ENCODE assay signal across 8 cellular contexts in the genomic region with DNA sequence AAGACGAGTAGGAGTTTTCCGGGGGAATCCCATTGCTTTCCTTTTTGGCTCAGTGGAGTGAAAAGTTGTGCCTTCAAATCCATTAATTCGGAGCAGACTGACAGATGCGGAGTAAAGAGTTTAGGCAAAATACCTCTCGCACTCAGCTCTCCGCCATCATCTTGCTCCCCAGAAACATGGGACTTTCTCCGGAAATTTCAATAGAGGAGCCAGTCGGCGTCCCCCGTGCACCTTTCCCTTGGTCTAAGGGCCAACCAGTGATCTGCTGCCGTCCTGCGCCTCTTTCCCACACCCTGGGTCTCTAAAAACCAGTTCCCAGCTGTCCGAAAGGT. TPM values are rescaled to one million over a fixed set of nuclear protein-coding genes. Genes with fewer than 3 reads are reported as not detected.
DNase-seq lines count a peak whose midpoint lies in the region; ATAC-seq and TF ChIP-seq lines count a peak whose summit lies in the region.

No MANE protein-coding gene starts in this region.

- peak overlapping the region; percentile 90 to 98 (median 96) for H3K27ac Mint-ChIP-seq in CD8-positive, alpha-beta memory T cell
- H3K27ac Mint-ChIP-seq in T-cell = peak overlapping the region; percentile 90 to 95
- peak overlapping the region; percentile 99 for H3K27ac Mint-ChIP-seq in progenitor cell of endocrine pancreas

- no peaks in the 10 kb centered on the region for H3K27me3 Mint-ChIP-seq in CD8-positive, alpha-beta memory T cell
- H3K27me3 Mint-ChIP-seq in T-cell (no peaks in the 10 kb centered on the region), progenitor cell of endocrine pancreas (no peaks in the 10 kb centered on the region)

- POLR2A ChIA-PET in CD8-positive, alpha-beta memory T cell (lab: Charles Lee) = no interaction called here
- POLR2A ChIA-PET in T-cell (lab: Charles Lee) = no interaction called here

- intact Hi-C loops in sciatic nerve (cut with DNase I) = no loop called here

- no peak for DNase-seq in CD8-positive, alpha-beta memory T cell
- DNase-seq in T-cell (peak in 1 of 34 experiments; percentile 12), foreskin keratinocyte (no peak), progenitor cell of endocrine pancreas (ENCODE audit: low spot score, unreplicated experiment) (no peak), sciatic nerve (ENCODE audit: low spot score) (no peak), C1 segment of cervical spinal cord (lab: John Stamatoyannopoulos, UW) (no peak)

- peak overlapping the region; percentile 95 to 100 (median 98) for H3K4me3 Mint-ChIP-seq in CD8-positive, alpha-beta memory T cell
- H3K4me3 Mint-ChIP-seq in T-cell = peak overlapping the region; percentile 97 to 99 (median 98)
- peak overlapping the region; percentile 94 for H3K4me3 Mint-ChIP-seq in progenitor cell of endocrine pancreas (ENCODE audit: low read depth)

- peaks cover 0 to 33% (median 2%) of the 10 kb centered on the region in 3 donors for H3K36me3 Mint-ChIP-seq in CD8-positive, alpha-beta memory T cell
- H3K36me3 Mint-ChIP-seq in T-cell = peaks cover 11% of the 10 kb centered on the region
- H3K36me3 Mint-ChIP-seq in progenitor cell of endocrine pancreas (ENCODE audit: insufficient read depth) = peaks cover 4% of the 10 kb centered on the region

- no peak for TF ChIP-seq CTCF in foreskin keratinocyte (conservative IDR thresholded peaks at IDR 0.05)
- TF ChIP-seq CTCF in progenitor cell of endocrine pancreas (IDR thresholded peaks at IDR 0.05; ENCODE audit: unreplicated experiment) = no peak

- peaks cover 51 to 74% (median 69%) of the 10 kb centered on the region in 3 donors for H3K4me1 Mint-ChIP-seq in CD8-positive, alpha-beta memory T cell
- H3K4me1 Mint-ChIP-seq in T-cell (peaks cover 45 to 70% (median 67%) of the 10 kb centered on the region in 3 donors), progenitor cell of endocrine pancreas (ENCODE audit: low read depth) (peaks cover 25% of the 10 kb centered on the region)

- peaks cover 7% of the 10 kb centered on the region for H3K36me3 ChIP-seq in CD8-positive, alpha-beta memory T cell (ENCODE audit: insufficient read depth, low read length)

- H3K27ac ChIP-seq in CD8-positive, alpha-beta memory T cell (ENCODE audit: low read depth, low read length) = peak overlapping the region; percentile 77
- peak overlapping the region; percentile 78 for H3K27ac ChIP-seq in foreskin keratinocyte

- peak; percentile 45 for ATAC-seq in GM19328 (IDR thresholded peaks at IDR 0.05; ENCODE audit: unreplicated experiment)
- peak; percentile 36 for ATAC-seq in HG03196 (IDR thresholded peaks at IDR 0.05; ENCODE audit: unreplicated experiment)
- ATAC-seq in T-cell (replicated peaks in 1 of 4) = peak; percentile 25 to 46 (median 32)
- ATAC-seq in foreskin keratinocyte = peak; percentile 76
- ATAC-seq in sciatic nerve = no peak

- H3K4me3 ChIP-seq in CD8-positive, alpha-beta memory T cell (ENCODE audit: low read length) = peak overlapping the region; percentile 99

- no peaks in the 10 kb centered on the region for H3K27me3 ChIP-seq in CD8-positive, alpha-beta memory T cell (ENCODE audit: insufficient read depth, low read length, poor library complexity, severe bottlenecking)
- no peaks in the 10 kb centered on the region for H3K27me3 ChIP-seq in foreskin keratinocyte

- H3K9me3 ChIP-seq in CD8-positive, alpha-beta memory T cell (ENCODE audit: low read length) = no peaks in the 10 kb centered on the region

- no peaks in the 10 kb centered on the region for H3K9me3 Mint-ChIP-seq in CD8-positive, alpha-beta memory T cell
- H3K9me3 Mint-ChIP-seq in T-cell (no peaks in the 10 kb centered on the region), progenitor cell of endocrine pancreas (ENCODE audit: low read depth) (no peaks in the 10 kb centered on the region)

- H3K4me1 ChIP-seq in CD8-positive, alpha-beta memory T cell (ENCODE audit: insufficient read depth, low read length) = peaks cover 44% of the 10 kb centered on the region
- peaks cover 5% of the 10 kb centered on the region for H3K4me1 ChIP-seq in foreskin keratinocyte

- CTCF ChIA-PET in CD8-positive, alpha-beta memory T cell (lab: Charles Lee) = no interaction called here
- CTCF ChIA-PET in T-cell (lab: Charles Lee) = no interaction called here

RNA-seq across cellular contexts. Expression of a gene that starts 0.3 kb away (rescaled TPM):
- total RNA-seq in CD8-positive, alpha-beta memory T cell = 10 to 100 TPM in 1 of 2 experiments, 1 to 10 TPM in 1; 10.0 to 10.6 TPM
- 4.1 TPM for polyA plus RNA-seq in CD8-positive, alpha-beta memory T cell
- total RNA-seq in T-cell = 10 to 100 TPM in 2 of 5 donors, 1 to 10 TPM in 3; 7.9 to 13.1 (median 9.4) TPM
- total RNA-seq in foreskin keratinocyte = 8.4 and 8.7 TPM in 2 replicates
- 5.1 and 5.3 TPM in 2 replicates for polyA plus RNA-seq in foreskin keratinocyte
- 16.6 and 17.9 TPM in 2 replicates for total RNA-seq in progenitor cell of endocrine pancreas
- 6.9 TPM for total RNA-seq in sciatic nerve

RNA-seq across cellular contexts. Expression of a gene that starts 0.4 kb away (rescaled TPM):
- total RNA-seq in CD8-positive, alpha-beta memory T cell = 10 to 100 TPM; 40.8 TPM
- polyA plus RNA-seq in CD8-positive, alpha-beta memory T cell = 17.2 TPM
- total RNA-seq in T-cell = 10 to 100 TPM; 13.9 to 29.6 (median 14.7) TPM
- 20.4 and 25.7 TPM in 2 replicates for total RNA-seq in foreskin keratinocyte
- 18.8 and 22.2 TPM in 2 replicates for polyA plus RNA-seq in foreskin keratinocyte
- 18.8 and 20.4 TPM in 2 replicates for total RNA-seq in progenitor cell of endocrine pancreas
- 12.6 TPM for total RNA-seq in sciatic nerve

RNA-seq across cellular contexts. Expression of a gene that starts 43.9 kb away (rescaled TPM):
- total RNA-seq in CD8-positive, alpha-beta memory T cell = 10 to 100 TPM; 19.8 to 20.9 TPM
- polyA plus RNA-seq in CD8-positive, alpha-beta memory T cell = 12.9 TPM
- 10 to 100 TPM; 12.3 to 12.9 (median 12.6) TPM for total RNA-seq in T-cell
- total RNA-seq in foreskin keratinocyte = 12.8 and 14.9 TPM in 2 replicates
- 3.5 and 4.6 TPM in 2 replicates for polyA plus RNA-seq in foreskin keratinocyte
- 13.6 and 14.3 TPM in 2 replicates for total RNA-seq in progenitor cell of endocrine pancreas
- 11.0 TPM for total RNA-seq in sciatic nerve
